33 cellular contexts compared by ENCODE assay signal in genomic region chr4:153947124-153947523, GRCh38.
"Had no signal": no experiment of that assay in that cellular context is flagged by ENCODE, and none has a peak within 500 bp of the region (broad histone marks: within the 10 kb centered on the region; RNA-seq: fewer than 3 reads in every experiment).

No MANE protein-coding gene starts in this region.

- H3K4me1 Mint-ChIP-seq: mesothelial cell of epicardium had no signal

- H3K79me2 ChIP-seq: hepatocyte had no signal

- H3K4me2 ChIP-seq: hepatocyte, smooth muscle cell had no signal

- H3K36me3 ChIP-seq: colonic mucosa, esophagus muscularis mucosa, gastroesophageal sphincter, heart left ventricle, lower lobe of right lung, neural progenitor cell, prostate gland, right atrium auricular region, suprapubic skin, transverse colon, upper lobe of right lung, uterus had no signal

- H3K27me3 ChIP-seq: colonic mucosa, esophagus muscularis mucosa, foreskin keratinocyte, gastroesophageal sphincter, hepatocyte, neural progenitor cell, right atrium auricular region, suprapubic skin, transverse colon, upper lobe of right lung, uterus had no signal

- H3K4me3 ChIP-seq: colonic mucosa, esophagus muscularis mucosa, gastroesophageal sphincter, heart left ventricle, hepatocyte, lower lobe of right lung, neural progenitor cell, prostate gland, right atrium auricular region, smooth muscle cell, suprapubic skin, transverse colon, upper lobe of right lung, uterus had no signal

- H3K9ac ChIP-seq: neural progenitor cell had no signal

- ATAC-seq: foreskin keratinocyte; gastroesophageal sphincter; heart left ventricle; left colon; left ventricle myocardium superior; lower lobe of right lung; naive thymus-derived CD4-positive, alpha-beta T cell; sciatic nerve; stimulated activated naive CD8-positive, alpha-beta T cell treated with anti-CD3 and anti-CD28 coated beads, Interleukin-15, amount 100 ng/mL, for 72 hours; upper lobe of right lung had no signal

- H3K27ac ChIP-seq: colonic mucosa, esophagus muscularis mucosa, foreskin keratinocyte, gastroesophageal sphincter, heart left ventricle, hepatocyte, lower lobe of right lung, neural progenitor cell, prostate gland, right atrium auricular region, suprapubic skin, transverse colon, upper lobe of right lung, uterus had no signal

- H3K36me3 Mint-ChIP-seq: immature natural killer cell had no signal

- H3K4me3 Mint-ChIP-seq: dendritic cell treated with granulocyte-macrophage colony-stimulating factor and Interleukin-4, amounts not matched to agents 40 ng/mL and 50 ng/mL, for 4 days; immature natural killer cell; mesothelial cell of epicardium; naive thymus-derived CD4-positive, alpha-beta T cell; nephron; neural progenitor cell; stimulated activated naive CD8-positive, alpha-beta T cell treated with anti-CD3 and anti-CD28 coated beads, Interleukin-15, amount 100 ng/mL, for 72 hours had no signal

- H2AFZ ChIP-seq: hepatocyte had no signal

- H3K4me1 ChIP-seq: colonic mucosa, foreskin keratinocyte, gastroesophageal sphincter, heart left ventricle, lower lobe of right lung, prostate gland, right atrium auricular region, suprapubic skin, upper lobe of right lung, uterus had no signal

- FAIRE-seq: endothelial cell of umbilical vein had no signal

- H3K9me3 ChIP-seq: colonic mucosa, prostate gland, suprapubic skin, upper lobe of right lung, uterus had no signal

- DNase-seq: colonic mucosa; effector CD8-positive, alpha-beta T cell; foreskin keratinocyte; heart left ventricle; immature natural killer cell; islet precursor cell; kidney glomerular epithelial cell; left colon; left ventricle myocardium superior; lower lobe of right lung; naive thymus-derived CD4-positive, alpha-beta T cell; stimulated activated CD4-positive, alpha-beta T cell treated with anti-CD3 and anti-CD28 coated beads, Interleukin-12 subunit alpha, Interleukin-12 subunit beta, amount 100 ng/mL, for 4 hours; stimulated activated CD4-positive, alpha-beta T cell treated with anti-CD3 and anti-CD28 coated beads, Interleukin-1b, Interleukin-23, amount 100 ng/mL, for 48 hours; stimulated activated CD4-positive, alpha-beta T cell treated with anti-CD3 and anti-CD28 coated beads, Interleukin-4, amount 100 ng/mL, for 1 hour; stimulated activated CD8-positive, alpha-beta memory T cell treated with anti-CD3 and anti-CD28 coated beads, Interleukin-4, amount 100 ng/mL, for 48 hours; stimulated activated naive CD4-positive, alpha-beta T cell; stimulated activated naive CD8-positive, alpha-beta T cell treated with anti-CD3 and anti-CD28 coated beads, Interleukin-15, amount 100 ng/mL, for 72 hours; transverse colon; upper lobe of right lung; uterus had no signal

- H3K27ac Mint-ChIP-seq: dendritic cell treated with granulocyte-macrophage colony-stimulating factor and Interleukin-4, amounts not matched to agents 40 ng/mL and 50 ng/mL, for 4 days; immature natural killer cell; mesothelial cell of epicardium; naive thymus-derived CD4-positive, alpha-beta T cell; nephron; neural progenitor cell; stimulated activated naive CD8-positive, alpha-beta T cell treated with anti-CD3 and anti-CD28 coated beads, Interleukin-15, amount 100 ng/mL, for 72 hours had no signal
